Comparison of ENCODE assay signal across 8 cellular contexts in the genomic region with DNA sequence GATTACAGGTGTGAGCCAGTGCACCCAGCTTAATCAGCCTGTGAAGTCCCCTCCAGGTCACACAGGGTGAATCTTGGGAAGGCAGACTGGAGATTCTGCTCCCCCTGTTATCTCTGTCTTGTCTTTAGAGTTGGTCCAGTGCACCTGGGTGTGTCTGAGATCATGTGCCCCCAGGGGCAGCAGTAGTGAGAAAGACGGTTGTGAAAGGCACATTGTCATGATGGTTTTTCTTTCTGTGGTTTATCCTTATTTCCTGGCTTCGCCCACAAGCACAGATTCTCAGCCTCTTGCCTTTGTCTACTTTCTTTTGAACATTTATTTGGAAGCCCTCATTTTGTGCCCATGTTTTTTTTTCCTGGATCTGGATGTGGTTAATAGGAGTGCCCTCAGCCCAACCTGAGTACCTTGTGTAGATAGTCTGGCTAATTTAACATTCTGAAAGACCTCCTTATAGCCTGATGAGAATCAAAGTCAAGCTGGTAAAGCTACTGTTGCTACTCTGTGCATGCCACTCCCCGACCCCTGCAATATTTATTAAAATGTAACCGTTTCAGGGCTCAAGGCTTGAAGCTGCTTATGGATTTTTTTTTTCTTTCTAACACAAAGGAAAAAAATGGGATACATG. TPM values are rescaled to one million over a fixed set of nuclear protein-coding genes. Genes with fewer than 3 reads are reported as not detected.
DNase-seq lines count a peak whose midpoint lies in the region; ATAC-seq lines count a peak whose summit lies in the region.

No MANE protein-coding gene starts in this region.

- CTCF ChIA-PET in activated naive CD4-positive, alpha-beta T cell treated with anti-CD3 and anti-CD28 coated beads, Interleukin-2, amount 10 ng/mL, durations not matched to agents 7 days and 5 days (lab: Charles Lee), result interaction anchor here (1.0 kb wide), 1 partner anchor 153 kb away, joined by 3 read pairs; no protein-coding TSS in a partner anchor

- H3K9me3 Mint-ChIP-seq in activated naive CD4-positive, alpha-beta T cell treated with anti-CD3 and anti-CD28 coated beads, Interleukin-2, amount 10 ng/mL, durations not matched to agents 7 days and 5 days, result peaks cover 1% of the 10 kb centered on the region
- no peaks in the 10 kb centered on the region for H3K9me3 Mint-ChIP-seq in T-helper 1 cell treated with Interleukin-12 subunit alpha and Interleukin-12 subunit beta and Interleukin-4 antibody, amounts not matched to agents 30 μg/mL and 1 μg/mL, for 36 hours
- peaks cover 0 to 3% (median 0%) of the 10 kb centered on the region in 7 donors for H3K9me3 Mint-ChIP-seq in naive B cell

- peaks cover 38% of the 10 kb centered on the region for H3K4me1 Mint-ChIP-seq in activated naive CD4-positive, alpha-beta T cell treated with anti-CD3 and anti-CD28 coated beads, Interleukin-2, amount 10 ng/mL, durations not matched to agents 7 days and 5 days
- H3K4me1 Mint-ChIP-seq in T-helper 1 cell treated with Interleukin-12 subunit alpha and Interleukin-12 subunit beta and Interleukin-4 antibody, amounts not matched to agents 30 μg/mL and 1 μg/mL, for 36 hours (ENCODE audit: low read depth), result peaks cover 33% of the 10 kb centered on the region
- H3K4me1 Mint-ChIP-seq in naive B cell, result peaks cover 34 to 53% (median 45%) of the 10 kb centered on the region in 3 donors

- no peaks in the 10 kb centered on the region for H3K27me3 Mint-ChIP-seq in activated naive CD4-positive, alpha-beta T cell treated with anti-CD3 and anti-CD28 coated beads, Interleukin-2, amount 10 ng/mL, durations not matched to agents 7 days and 5 days
- H3K27me3 Mint-ChIP-seq in T-helper 1 cell treated with Interleukin-12 subunit alpha and Interleukin-12 subunit beta and Interleukin-4 antibody, amounts not matched to agents 30 μg/mL and 1 μg/mL, for 36 hours (ENCODE audit: low read depth), result no peaks in the 10 kb centered on the region
- no peaks in the 10 kb centered on the region for H3K27me3 Mint-ChIP-seq in naive B cell

- DNase-seq in activated naive CD4-positive, alpha-beta T cell treated with anti-CD3 and anti-CD28 coated beads, Interleukin-2, amount 10 ng/mL, durations not matched to agents 7 days and 5 days, result peak; percentile 30
- no peak for DNase-seq in activated naive CD4-positive, alpha-beta T cell treated with anti-CD3 and anti-CD28 coated beads, Interleukin-2, amount 50 U/mL, for 16 hours
- DNase-seq in naive B cell (no peak), SW 1271 (lab: John Stamatoyannopoulos, UW) (no peak), NCI-H2029 treated with DMSO at 0.1 percent for 48 hours (lab: John Stamatoyannopoulos, UW) (no peak)

- ATAC-seq in HG03175 (IDR thresholded peaks at IDR 0.05; ENCODE audit: unreplicated experiment) (peak; percentile 67), naive B cell (ENCODE audit: low read depth in 2 of 2) (peak; percentile 38 to 56), HG02870 (IDR thresholded peaks at IDR 0.05; ENCODE audit: unreplicated experiment) (no peak)

- H3K4me3 Mint-ChIP-seq in activated naive CD4-positive, alpha-beta T cell treated with anti-CD3 and anti-CD28 coated beads, Interleukin-2, amount 10 ng/mL, durations not matched to agents 7 days and 5 days, result no peak overlapping the region
- H3K4me3 Mint-ChIP-seq in T-helper 1 cell treated with Interleukin-12 subunit alpha and Interleukin-12 subunit beta and Interleukin-4 antibody, amounts not matched to agents 30 μg/mL and 1 μg/mL, for 36 hours, result peak overlapping the region; percentile 33
- H3K4me3 Mint-ChIP-seq in naive B cell, result peak overlapping the region in 5 of 8 donors; percentile 17 to 41 (median 23)

- H3K27ac Mint-ChIP-seq in activated naive CD4-positive, alpha-beta T cell treated with anti-CD3 and anti-CD28 coated beads, Interleukin-2, amount 10 ng/mL, durations not matched to agents 7 days and 5 days, result peak overlapping the region; percentile 63
- H3K27ac Mint-ChIP-seq in T-helper 1 cell treated with Interleukin-12 subunit alpha and Interleukin-12 subunit beta and Interleukin-4 antibody, amounts not matched to agents 30 μg/mL and 1 μg/mL, for 36 hours, result peak overlapping the region; percentile 37
- peak overlapping the region in 2 of 6 donors; percentile 24 to 41 for H3K27ac Mint-ChIP-seq in naive B cell

- H3K36me3 Mint-ChIP-seq in activated naive CD4-positive, alpha-beta T cell treated with anti-CD3 and anti-CD28 coated beads, Interleukin-2, amount 10 ng/mL, durations not matched to agents 7 days and 5 days, result peaks cover 2% of the 10 kb centered on the region
- H3K36me3 Mint-ChIP-seq in T-helper 1 cell treated with Interleukin-12 subunit alpha and Interleukin-12 subunit beta and Interleukin-4 antibody, amounts not matched to agents 30 μg/mL and 1 μg/mL, for 36 hours (ENCODE audit: low read depth), result peaks cover 2% of the 10 kb centered on the region
- H3K36me3 Mint-ChIP-seq in naive B cell, result peaks cover 0 to 4% of the 10 kb centered on the region in 2 donors

RNA-seq across cellular contexts. Expression of gene UCK2, which starts 23.7 kb away (rescaled TPM):
- polyA plus RNA-seq in naive B cell (ENCODE audit: low read depth in 6 of 6), result 10 to 100 TPM in 1 of 6 donors, 1 to 10 TPM in 5; 4.9 to 10.7 (median 7.7) TPM
